Comparison of ENCODE assay signal across 21 cellular contexts in genomic region chr12:119440961-119441360, GRCh38.
DNase-seq lines count a peak whose midpoint lies in the region; ATAC-seq and TF ChIP-seq lines count a peak whose summit lies in the region.
"Had no signal": no experiment of that assay in that cellular context is flagged by ENCODE, and none has a peak within 500 bp of the region (broad histone marks: within the 10 kb centered on the region; RNA-seq: fewer than 3 reads in every experiment).

No MANE protein-coding gene starts in this region.

- DNase-seq in DMS53 (lab: John Stamatoyannopoulos, UW) = peak; percentile 74
- no peak for DNase-seq in DMS53 treated with DMSO at 0.1 percent for 48 hours (lab: John Stamatoyannopoulos, UW; ENCODE audit: unreplicated experiment)
- peak; percentile 80 for DNase-seq in NCI-H2029 (lab: John Stamatoyannopoulos, UW)
- peak; percentile 90 for DNase-seq in NCI-H748 treated with DMSO at 0.1 percent for 48 hours (lab: John Stamatoyannopoulos, UW)
- no peak for DNase-seq in CD4-positive, alpha-beta memory T cell
- no peak for DNase-seq in Peyer's patch
- DNase-seq: Caco-2, H7, HFFc6, KBM-7, NCI-H1417, NCI-H2171, NCI-H446 treated with DMSO at 0.1 percent for 48 hours, PC-9, SW 1271, T-helper 2 cell had no signal

- H3K4me3 ChIP-seq in CD4-positive, alpha-beta memory T cell (ENCODE audit: low read length in 2 of 2) = no peak overlapping the region
- H3K4me3 ChIP-seq in Peyer's patch = no peak overlapping the region
- H3K4me3 ChIP-seq: PC-9 had no signal

- CTCF ChIA-PET in CD4-positive, alpha-beta memory T cell (lab: Charles Lee; ENCODE audit: partially characterized antibody) = interaction anchor here (4.3 kb wide), 1 partner anchor 7 kb away, joined by 15 read pairs; no protein-coding TSS in a partner anchor

- TF ChIP-seq CTCF in Peyer's patch (IDR thresholded peaks at IDR 0.05) = no peak

- no peak overlapping the region for H3K27ac ChIP-seq in CD4-positive, alpha-beta memory T cell (ENCODE audit: low read depth, low read length)
- H3K27ac ChIP-seq in Peyer's patch = no peak overlapping the region
- H3K27ac ChIP-seq: 22Rv1, PC-9 had no signal

- H3K36me3 ChIP-seq in CD4-positive, alpha-beta memory T cell (ENCODE audit: insufficient read depth, low read length) = no peaks in the 10 kb centered on the region
- H3K36me3 ChIP-seq in Peyer's patch = no peaks in the 10 kb centered on the region

- ATAC-seq in GM18502 (IDR thresholded peaks at IDR 0.05; ENCODE audit: poor library complexity, unreplicated experiment) (no peak), HG03280 (IDR thresholded peaks at IDR 0.05; ENCODE audit: unreplicated experiment) (no peak)
- ATAC-seq: HepG2 had no signal

- no peak for TF ChIP-seq POLR2A in Peyer's patch (IDR thresholded peaks at IDR 0.05)

- H3K36me3 Mint-ChIP-seq in CD4-positive, alpha-beta memory T cell = no peaks in the 10 kb centered on the region
- H3K36me3 Mint-ChIP-seq: CD14-positive monocyte had no signal

- POLR2A ChIA-PET in CD4-positive, alpha-beta memory T cell (lab: Charles Lee; ENCODE audit: partially characterized antibody) = no interaction called here

- H3K27me3 ChIP-seq in CD4-positive, alpha-beta memory T cell (ENCODE audit: insufficient read depth, low read length) = no peaks in the 10 kb centered on the region
- no peaks in the 10 kb centered on the region for H3K27me3 ChIP-seq in Peyer's patch

- no peak overlapping the region for H3K27ac Mint-ChIP-seq in CD4-positive, alpha-beta memory T cell
- H3K27ac Mint-ChIP-seq: CD14-positive monocyte, HFFc6 had no signal

- H3K4me1 ChIP-seq in CD4-positive, alpha-beta memory T cell (ENCODE audit: insufficient read depth, low read length) = no peaks in the 10 kb centered on the region
- no peaks in the 10 kb centered on the region for H3K4me1 ChIP-seq in Peyer's patch
- H3K4me1 ChIP-seq: Caco-2 had no signal

- H3K27me3 Mint-ChIP-seq in CD4-positive, alpha-beta memory T cell = peaks cover 12 to 21% of the 10 kb centered on the region in 2 donors

- intact Hi-C loops in CD4-positive, alpha-beta memory T cell (cut with micrococcal nuclease) = loop anchor here (10.0 kb wide), 1 partner anchor 214 kb away; no protein-coding TSS in a partner anchor

- H3K9me3 Mint-ChIP-seq in CD4-positive, alpha-beta memory T cell = no peaks in the 10 kb centered on the region
- H3K9me3 Mint-ChIP-seq: CD14-positive monocyte had no signal

- H3K4me3 Mint-ChIP-seq in CD4-positive, alpha-beta memory T cell = no peak overlapping the region
- H3K4me3 Mint-ChIP-seq: CD14-positive monocyte, HFFc6 had no signal

- H3K4me1 Mint-ChIP-seq in CD4-positive, alpha-beta memory T cell = peaks cover 0 to 3% (median 0%) of the 10 kb centered on the region in 4 donors

- H3K9me3 ChIP-seq in CD4-positive, alpha-beta memory T cell (ENCODE audit: control insufficient read depth in 1 of 2, low read length in 2 of 2) = no peaks in the 10 kb centered on the region
- no peaks in the 10 kb centered on the region for H3K9me3 ChIP-seq in Peyer's patch
- H3K9me3 ChIP-seq: Caco-2 had no signal

Comparison
In these comparisons a context has a peak if more than half of its experiments do, and no peak if none do; other contexts are left out.
1. DNase-seq: peak in DMS53 (single experiment), NCI-H2029 (single experiment) and NCI-H748 treated with DMSO at 0.1 percent for 48 hours (single experiment); none in DMS53 treated with DMSO at 0.1 percent for 48 hours (single experiment), CD4-positive, alpha-beta memory T cell (0 of 5) and Peyer's patch (0 of 3).